Comparison of ENCODE assay signal across 32 cellular contexts in genomic region chr7:100142461-100142860, GRCh38.
"Had no signal": no experiment of that assay in that cellular context is flagged by ENCODE, and none has a peak within 500 bp of the region (broad histone marks: within the 10 kb centered on the region; RNA-seq: fewer than 3 reads in every experiment).

No MANE protein-coding gene starts in this region.

- FAIRE-seq: colon had no signal

- H3K4me1 ChIP-seq: adrenal gland, body of pancreas, esophagus muscularis mucosa, foreskin keratinocyte, gastrocnemius medialis had no signal

- ATAC-seq: activated CD4-positive, alpha-beta T cell treated with anti-CD3 and anti-CD28 coated beads for 36 hours; activated CD8-positive, alpha-beta memory T cell treated with anti-CD3 and anti-CD28 coated beads, Interleukin-2, amount 10 ng/mL, durations not matched to agents 7 days and 5 days; activated CD8-positive, alpha-beta T cell treated with anti-CD3 and anti-CD28 coated beads, Interleukin-2, amount 10 ng/mL, durations not matched to agents 7 days and 5 days; activated naive CD8-positive, alpha-beta T cell treated with anti-CD3 and anti-CD28 coated beads, Interleukin-2, amount 50 U/mL, for 24 hours; body of pancreas; effector memory CD8-positive, alpha-beta T cell; foreskin keratinocyte; gastrocnemius medialis; T-helper 17 cell had no signal

- H3K9me3 ChIP-seq: adrenal gland, body of pancreas, esophagus muscularis mucosa, gastrocnemius medialis had no signal

- H3K27me3 ChIP-seq: adrenal gland, body of pancreas, esophagus muscularis mucosa, foreskin keratinocyte had no signal

- H3K27ac ChIP-seq: adrenal gland, body of pancreas, esophagus muscularis mucosa, foreskin keratinocyte, gastrocnemius medialis had no signal

- DNase-seq: activated CD4-positive, alpha-beta memory T cell treated with anti-CD3 and anti-CD28 coated beads for 36 hours; activated CD4-positive, alpha-beta T cell treated with anti-CD3 and anti-CD28 coated beads for 36 hours; activated CD4-positive, alpha-beta T cell treated with anti-CD3 and anti-CD28 coated beads, Interleukin-2, amount 10 ng/mL, durations not matched to agents 24 days and 14 days; activated CD4-positive, CD25-positive, alpha-beta regulatory T cell; activated CD4-positive, CD25-positive, alpha-beta regulatory T cell treated with anti-CD3 and anti-CD28 coated beads, Interleukin-2, amount 50 U/mL, for 72 hours; activated CD8-positive, alpha-beta memory T cell treated with anti-CD3 and anti-CD28 coated beads, Interleukin-2, amount 10 ng/mL, durations not matched to agents 7 days and 5 days; activated CD8-positive, alpha-beta memory T cell treated with anti-CD3 and anti-CD28 coated beads, Interleukin-2, amount 50 U/mL, for 4 hours; activated CD8-positive, alpha-beta T cell treated with anti-CD3 and anti-CD28 coated beads, Interleukin-2, amount 10 ng/mL, durations not matched to agents 7 days and 5 days; activated effector memory CD4-positive, alpha-beta T cell treated with anti-CD3 and anti-CD28 coated beads, Interleukin-2, amount 50 U/mL, for 16 hours; activated naive CD4-positive, alpha-beta T cell treated with anti-CD3 and anti-CD28 coated beads for 36 hours; activated naive CD8-positive, alpha-beta T cell treated with anti-CD3 and anti-CD28 coated beads for 36 hours; activated naive CD8-positive, alpha-beta T cell treated with anti-CD3 and anti-CD28 coated beads, Interleukin-2, amount 50 U/mL, for 24 hours; activated T-cell treated with anti-CD3 and anti-CD28 coated beads, Interleukin-2, amount 50 U/mL, for 1 hour; activated T-cell treated with anti-CD3 and anti-CD28 coated beads, Interleukin-2, amount 50 U/mL, for 48 hours; adrenal gland; amygdala; aorta; body of pancreas; caudate nucleus; cortex of kidney; dermis blood vessel endothelial cell; effector CD4-positive, alpha-beta T cell; effector memory CD8-positive, alpha-beta T cell; erythroblast; foreskin keratinocyte; gastrocnemius medialis; glutamatergic neuron; T-helper 1 cell; T-helper 17 cell; T1000 had no signal

- H3K4me3 ChIP-seq: adrenal gland, body of pancreas, esophagus muscularis mucosa, gastrocnemius medialis had no signal

- H3K36me3 ChIP-seq: adrenal gland, esophagus muscularis mucosa, gastrocnemius medialis had no signal
